ENCODE assay signal across 11 cellular contexts in genomic region chr1:222579316-222579715, GRCh38. TPM values are rescaled to one million over a fixed set of nuclear protein-coding genes. Genes with fewer than 3 reads are reported as not detected.
"Had no signal": no experiment of that assay in that cellular context is flagged by ENCODE, and none has a peak within 500 bp of the region (broad histone marks: within the 10 kb centered on the region; RNA-seq: fewer than 3 reads in every experiment).

No MANE protein-coding gene starts in this region.

- H3K4me3 ChIP-seq: GM23248, GM23338, HAP-1 had no signal

- H3K4me1 ChIP-seq: HAP-1 had no signal

- FAIRE-seq: H1, H54 had no signal

- ATAC-seq: GM23338, HCT116 had no signal

- H3K27ac ChIP-seq: GM23248 had no signal

- DNase-seq: GM23248, GOT3, H7, H9, HCEC 1CT, HFFc6 had no signal

- H3K9me3 ChIP-seq: HAP-1 had no signal

RNA-seq across cellular contexts. Expression of gene HHIPL2, which starts 31.4 kb away (rescaled TPM):
- total RNA-seq: H1 had no signal
